Comparison of ENCODE assay signal across 28 cellular contexts in the genomic region with DNA sequence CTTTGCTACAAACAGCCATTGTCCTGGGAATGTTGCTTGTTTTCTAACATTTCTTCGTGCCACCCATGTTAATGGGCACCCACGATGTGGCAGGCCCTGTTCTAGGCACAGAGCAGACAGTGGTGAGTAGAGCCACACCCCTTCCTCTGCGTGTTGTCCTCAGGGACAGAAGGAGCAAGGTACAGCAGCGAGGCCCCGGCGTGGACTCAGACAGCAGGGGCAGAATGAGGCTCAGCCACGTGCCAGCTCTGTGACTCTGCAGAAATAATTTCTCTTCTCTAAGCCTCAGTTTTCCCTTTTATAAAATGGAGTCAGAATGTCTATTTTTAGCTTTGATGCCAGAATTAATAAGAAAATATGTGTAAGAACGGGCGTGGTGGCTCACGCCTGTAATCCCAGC.
"Had no signal": no experiment of that assay in that cellular context is flagged by ENCODE, and none has a peak within 500 bp of the region (broad histone marks: within the 10 kb centered on the region; RNA-seq: fewer than 3 reads in every experiment).

No MANE protein-coding gene starts in this region.

- H3K4me1 ChIP-seq: colonic mucosa, esophagus muscularis mucosa, esophagus squamous epithelium, foreskin keratinocyte, gastrocnemius medialis, gastroesophageal sphincter, heart left ventricle, heart right ventricle had no signal

- FAIRE-seq: colon, endometrium, endothelial cell of umbilical vein, frontal cortex had no signal

- ATAC-seq: effector memory CD8-positive, alpha-beta T cell; esophagus mucosa; foreskin keratinocyte; gastrocnemius medialis; gastroesophageal sphincter; heart left ventricle; heart right ventricle had no signal

- H3K9me3 ChIP-seq: colonic mucosa, esophagus muscularis mucosa, esophagus squamous epithelium, gastrocnemius medialis, gastroesophageal sphincter, heart left ventricle, heart right ventricle had no signal

- H3K27ac ChIP-seq: colonic mucosa, coronary artery, dorsolateral prefrontal cortex, epithelial cell of prostate, esophagus muscularis mucosa, esophagus squamous epithelium, foreskin keratinocyte, gastrocnemius medialis, gastroesophageal sphincter, heart left ventricle, heart right ventricle had no signal

- DNase-seq: colonic mucosa; cortex of kidney; dermis blood vessel endothelial cell; dorsolateral prefrontal cortex; effector CD4-positive, alpha-beta T cell; effector CD8-positive, alpha-beta T cell; effector memory CD4-positive, alpha-beta T cell; effector memory CD8-positive, alpha-beta T cell; endodermal cell; erythroblast; esophagus squamous epithelium; foreskin fibroblast; foreskin keratinocyte; foreskin melanocyte; gastrocnemius medialis; glutamatergic neuron; head of caudate nucleus; heart left ventricle; heart right ventricle had no signal

- H3K36me3 ChIP-seq: colonic mucosa, esophagus muscularis mucosa, esophagus squamous epithelium, gastrocnemius medialis, gastroesophageal sphincter, heart left ventricle, heart right ventricle had no signal

- H3K27me3 ChIP-seq: colonic mucosa, esophagus muscularis mucosa, esophagus squamous epithelium, foreskin keratinocyte, gastrocnemius medialis, heart left ventricle had no signal

- H3K4me3 ChIP-seq: colonic mucosa, coronary artery, dorsolateral prefrontal cortex, esophagus muscularis mucosa, esophagus squamous epithelium, gastrocnemius medialis, gastroesophageal sphincter, heart left ventricle, heart right ventricle had no signal
